In the genomic region with DNA sequence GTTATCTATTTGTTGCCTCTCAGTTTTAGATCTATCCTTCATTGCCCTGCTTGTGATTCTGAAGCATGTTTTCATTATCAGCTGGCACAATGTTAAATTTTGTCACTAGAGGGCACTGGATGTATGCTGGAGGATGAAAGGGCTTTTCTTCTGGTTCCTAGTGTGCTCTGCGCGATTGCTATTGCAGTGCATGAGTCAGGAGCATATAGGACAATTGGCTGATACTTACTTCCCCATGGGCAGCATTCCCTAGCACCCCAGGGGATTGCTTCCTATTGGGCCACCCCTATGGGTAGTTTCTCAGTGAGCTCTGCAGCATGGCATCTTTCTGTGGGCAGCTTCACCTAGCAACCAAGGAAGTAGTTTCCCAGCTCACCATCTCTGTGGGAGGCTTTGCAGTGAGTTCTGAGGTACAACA, we compare ENCODE assay signal across 8 cellular contexts.
DNase-seq lines count a peak whose midpoint lies in the region; ATAC-seq, FAIRE-seq and TF ChIP-seq lines count a peak whose summit lies in the region.

No MANE protein-coding gene starts in this region.

- intact Hi-C loops in HCT116 (cut with micrococcal nuclease): loop anchor here (1.0 to 2.0 kb wide), 4 partner anchors 252 to 1106 kb away; a partner anchor contains a TSS

- no peak overlapping the region for H2BK5ac ChIP-seq in H1 (ENCODE audit: low read depth, low read length)

- H3K79me1 ChIP-seq in H1 (ENCODE audit: low read depth, low read length): no peaks in the 10 kb centered on the region

- H2AK5ac ChIP-seq in H1 (ENCODE audit: low read depth, low read length): no peak overlapping the region

- no peak overlapping the region for H4K91ac ChIP-seq in H1 (replicated peaks; ENCODE audit: insufficient read length, low read length)

- TF ChIP-seq RAD21 in HCT116 (IDR thresholded peaks at IDR 0.05; ENCODE audit: low read depth) (peak; percentile 80), H1 (IDR thresholded peaks at IDR 0.05 in 1 of 2, conservative IDR thresholded peaks at IDR 0.05 in 1 of 2; ENCODE audit: low read depth in 2 of 2, low read length in 2 of 2) (peak; percentile 98)

- H3K9me2 ChIP-seq in HCT116 (ENCODE audit: insufficient read depth): no peaks in the 10 kb centered on the region
- no peaks in the 10 kb centered on the region for H3K9me2 ChIP-seq in Karpas-422 (replicated peaks; ENCODE audit: insufficient read depth, low read length)

- no peak overlapping the region for H2BK120ac ChIP-seq in H1 (replicated peaks; ENCODE audit: low read depth, low read length)

- H3K27me3 ChIP-seq in HCT116 (ENCODE audit: insufficient read depth, low read length): peaks cover 3% of the 10 kb centered on the region; the same call in 1 of the 2 replicates
- no peaks in the 10 kb centered on the region for H3K27me3 ChIP-seq in Karpas-422 (ENCODE audit: low read length)
- no peaks in the 10 kb centered on the region for H3K27me3 ChIP-seq in H1 (replicated peaks in 1 of 4; ENCODE audit: control insufficient read depth in 3 of 4, extremely low read depth in 1 of 4, insufficient read depth in 3 of 4, low read length in 3 of 4)

- H4K5ac ChIP-seq in H1 (ENCODE audit: insufficient read length, low read depth, low read length): no peak overlapping the region

- H2AFZ ChIP-seq in HCT116 (ENCODE audit: low read depth, low read length, poor library complexity, severe bottlenecking) (no peak overlapping the region), Karpas-422 (ENCODE audit: low read length) (no peak overlapping the region), H1 (ENCODE audit: low read length) (no peak overlapping the region)

- no peak overlapping the region for H2BK20ac ChIP-seq in H1 (ENCODE audit: low read length)

- H3K9me3 ChIP-seq in HCT116 (ENCODE audit: control insufficient read depth in 1 of 2, insufficient read depth in 1 of 2, low read depth in 1 of 2, low read length in 2 of 2) (no peaks in the 10 kb centered on the region), Karpas-422 (ENCODE audit: low read length) (no peaks in the 10 kb centered on the region), H1 (ENCODE audit: insufficient read depth in 2 of 2, low read depth in 1 of 2, low read length in 1 of 2) (no peaks in the 10 kb centered on the region)

- peak; percentile 76 for TF ChIP-seq CTCF in GM12873 (IDR thresholded peaks at IDR 0.05; ENCODE audit: insufficient read depth, low read depth, low read length, missing control alignments)
- TF ChIP-seq CTCF in HCT116 (IDR thresholded peaks at IDR 0.05 in 2 of 3, conservative IDR thresholded peaks at IDR 0.05 in 1 of 3; ENCODE audit: borderline replicate concordance in 1 of 3, insufficient read depth in 1 of 3, low read depth in 2 of 3, low read length in 2 of 3): peak; percentile 61 to 76 (median 62); a peak in 5 of 6 replicates
- peak in 2 of 3 experiments; percentile 78 to 82; a peak in 3 of 4 replicates for TF ChIP-seq CTCF in H1 (IDR thresholded peaks at IDR 0.05; ENCODE audit: control extremely low read depth in 1 of 3, insufficient read depth in 1 of 3, low read depth in 1 of 3, low read length in 3 of 3)

- TF ChIP-seq POLR2A in HCT116 (IDR thresholded peaks at IDR 0.05; ENCODE audit: borderline replicate concordance, extremely low read depth, insufficient read depth, insufficient read length): no peak
- no peak for TF ChIP-seq POLR2A in H1 (IDR thresholded peaks at IDR 0.05; ENCODE audit: control extremely low read depth in 1 of 2, low read depth in 2 of 2, low read length in 2 of 2)

- H3K79me2 ChIP-seq in HCT116 (ENCODE audit: insufficient read depth, low read length): no peaks in the 10 kb centered on the region
- H3K79me2 ChIP-seq in Karpas-422 (ENCODE audit: low read length): no peaks in the 10 kb centered on the region
- no peaks in the 10 kb centered on the region for H3K79me2 ChIP-seq in H1 (ENCODE audit: control insufficient read depth in 1 of 2, insufficient read depth in 2 of 2, low read length in 2 of 2)

- H3K4me2 ChIP-seq in HCT116 (ENCODE audit: low read length) (no peak overlapping the region), Karpas-422 (ENCODE audit: low read depth, low read length, poor library complexity, severe bottlenecking) (no peak overlapping the region), H1 (ENCODE audit: insufficient read depth in 1 of 2, low read depth in 2 of 2, low read length in 2 of 2) (no peak overlapping the region)

- peak; percentile 86 for ATAC-seq in HCT116

- 23% methylated on average over 2 of the region's 2 CpGs; no CpG with 5 or more reads in 1 of the 2 experiments for WGBS in H1 (ENCODE audit: extremely low coverage in 1 of 2, insufficient coverage in 1 of 2, insufficient read length in 1 of 2, insufficient replicate concordance in 2 of 2, low coverage in 1 of 2, low lambda C conversion rate in 2 of 2, missing lambda C conversion rate in 1 of 2), 2 experiments

- no peak overlapping the region for H3K4ac ChIP-seq in H1 (replicated peaks; ENCODE audit: insufficient read length, low read depth, low read length)

- H2BK15ac ChIP-seq in H1 (ENCODE audit: low read length): no peak overlapping the region

- no peak overlapping the region for H3K27ac ChIP-seq in HCT116 (ENCODE audit: low read depth, low read length)
- H3K27ac ChIP-seq in Karpas-422 (ENCODE audit: low read length): no peak overlapping the region
- H3K27ac ChIP-seq in H1 (ENCODE audit: low read depth, low read length): no peak overlapping the region

- RAD21 ChIA-PET in HCT116 (lab: Charles Lee; ENCODE audit: low non-redundant PET in 1 of 2, low total read pairs in 2 of 2, uncharacterized antibody in 2 of 2, unreplicated experiment in 2 of 2): interaction anchor here in 1 of 2 experiments (0.5 kb wide), 1 partner anchor 504 kb away, joined by 5 read pairs; no protein-coding TSS in a partner anchor

- no peak overlapping the region for H3K23ac ChIP-seq in H1 (ENCODE audit: insufficient read length)

- H3K4me3 ChIP-seq in HCT116 (replicated peaks in 1 of 2; ENCODE audit: low read depth in 1 of 2, low read length in 2 of 2): no peak overlapping the region
- H3K4me3 ChIP-seq in Karpas-422 (ENCODE audit: low read length): no peak overlapping the region
- no peak overlapping the region for H3K4me3 ChIP-seq in H1 (ENCODE audit: extremely low read depth in 1 of 4, insufficient read depth in 2 of 4, low read depth in 3 of 4, low read length in 4 of 4)

- no peaks in the 10 kb centered on the region for H3K4me1 ChIP-seq in HCT116 (ENCODE audit: control insufficient read depth in 1 of 2, insufficient read depth in 2 of 2, low read length in 2 of 2)
- peaks cover 15% of the 10 kb centered on the region for H3K4me1 ChIP-seq in Karpas-422 (ENCODE audit: low read length)
- H3K4me1 ChIP-seq in H1 (replicated peaks in 1 of 4; ENCODE audit: control insufficient read depth in 3 of 4, insufficient read depth in 4 of 4, low read length in 3 of 4): no peaks in the 10 kb centered on the region; a peak in 2 of 7 replicates

- no peak overlapping the region for H4K8ac ChIP-seq in H1 (ENCODE audit: extremely low read depth, insufficient read depth, low read length)

- H4K20me1 ChIP-seq in HCT116 (ENCODE audit: insufficient read depth) (no peaks in the 10 kb centered on the region), Karpas-422 (ENCODE audit: insufficient read depth, low read depth, low read length) (no peaks in the 10 kb centered on the region), H1 (replicated peaks in 1 of 2; ENCODE audit: control insufficient read depth in 1 of 2, insufficient read depth in 2 of 2, low read length in 2 of 2) (no peaks in the 10 kb centered on the region)

- no peak for FAIRE-seq in RCC 7860 (lab: Jason Lieb, UNC)
- peak; percentile 81 for FAIRE-seq in H1 (lab: Jason Lieb, UNC)

- no peak overlapping the region for H3K56ac ChIP-seq in H1 (replicated peaks; ENCODE audit: insufficient read length, low read depth, low read length)

- H3K36me3 ChIP-seq in HCT116 (ENCODE audit: control insufficient read depth in 1 of 2, insufficient read depth in 2 of 2, low read length in 2 of 2): no peaks in the 10 kb centered on the region
- H3K36me3 ChIP-seq in Karpas-422 (ENCODE audit: insufficient read depth, low read length): no peaks in the 10 kb centered on the region
- no peaks in the 10 kb centered on the region for H3K36me3 ChIP-seq in H1 (ENCODE audit: control insufficient read depth in 2 of 4, insufficient read depth in 4 of 4, low read length in 3 of 4)

- no peak overlapping the region for H2BK12ac ChIP-seq in H1 (ENCODE audit: low read depth, low read length)

- no peak for TF ChIP-seq EP300 in H1 (IDR thresholded peaks at IDR 0.05; ENCODE audit: borderline replicate concordance in 1 of 2, low read depth in 2 of 2, low read length in 2 of 2)

- CTCF ChIA-PET in HCT116 (lab: Charles Lee): interaction anchor here (1.0 to 1.9 kb wide), 4 partner anchors 10 to 1014 kb away, joined by 3 to 7 read pairs (median 4); a partner anchor contains a TSS
- CTCF ChIA-PET in H1 (lab: Charles Lee; ENCODE audit: partially characterized antibody): interaction anchor here (0.5 to 6.2 kb wide), 30 partner anchors 10 to 1078 kb away, joined by 3 to 67 read pairs (median 3); a partner anchor contains a TSS

- no peak overlapping the region for H3K14ac ChIP-seq in H1 (ENCODE audit: insufficient read length)

- H3K9ac ChIP-seq in HCT116 (ENCODE audit: low read length) (no peak overlapping the region), Karpas-422 (ENCODE audit: low read length) (no peak overlapping the region), H1 (replicated peaks in 1 of 4; ENCODE audit: extremely low read depth in 1 of 4, low read depth in 3 of 4, low read length in 3 of 4) (no peak overlapping the region)

- no peak overlapping the region for H3K18ac ChIP-seq in H1 (ENCODE audit: extremely low read depth, low read length)

- no TSS peak for BruUV-seq in HCT116 (replicated peaks; lab: Mats Ljungman, UMichigan)

- H3K23me2 ChIP-seq in H1 (ENCODE audit: low read depth, low read length): no peaks in the 10 kb centered on the region

- DNase-seq in AG08395 (ENCODE audit: low spot score) (peak; percentile 13), HCT116 (ENCODE audit: low read depth, low spot score) (peak; percentile 22), Karpas-422 (peak; percentile 89), RCC 7860 (ENCODE audit: low spot score) (peak; percentile 29), H1 (ENCODE audit: low read depth in 1 of 2, low spot score in 2 of 2) (peak; percentile 27 to 56), mucosa of gallbladder (ENCODE audit: low spot score) (peak; percentile 38)
- no peak for DNase-seq in stimulated activated naive CD4-positive, alpha-beta T cell treated with Interleukin-2 at 50 U/mL for 16 hours (lab: John Stamatoyannopoulos, UW)

- POLR2A ChIA-PET in HCT116 (lab: Charles Lee): no interaction called here
- POLR2A ChIA-PET in H1 (lab: Charles Lee; ENCODE audit: partially characterized antibody): no interaction called here

TF ChIP-seq in HCT116, 20 proteins besides CTCF, POLR2A, EP300 and RAD21 (continues in another document):
- TF ChIP-seq YY1 (IDR thresholded peaks at IDR 0.05; ENCODE audit: extremely low read depth, insufficient replicate concordance, low read depth, low read length): no peak

TF ChIP-seq in H1, 55 proteins besides CTCF, POLR2A, EP300 and RAD21 (continues in another document):
- TF ChIP-seq KDM5A (IDR thresholded peaks at IDR 0.05; ENCODE audit: low read length) (no peak), SRF (IDR thresholded peaks at IDR 0.05; ENCODE audit: low read depth, low read length) (no peak)
